8 cellular contexts compared by ENCODE assay signal in genomic region chr20:31738729-31739549, GRCh38. TPM values are rescaled to one million over a fixed set of nuclear protein-coding genes. Genes with fewer than 3 reads are reported as not detected.
DNase-seq lines count a peak whose midpoint lies in the region; ATAC-seq lines count a peak whose summit lies in the region.

A gene with protein sequence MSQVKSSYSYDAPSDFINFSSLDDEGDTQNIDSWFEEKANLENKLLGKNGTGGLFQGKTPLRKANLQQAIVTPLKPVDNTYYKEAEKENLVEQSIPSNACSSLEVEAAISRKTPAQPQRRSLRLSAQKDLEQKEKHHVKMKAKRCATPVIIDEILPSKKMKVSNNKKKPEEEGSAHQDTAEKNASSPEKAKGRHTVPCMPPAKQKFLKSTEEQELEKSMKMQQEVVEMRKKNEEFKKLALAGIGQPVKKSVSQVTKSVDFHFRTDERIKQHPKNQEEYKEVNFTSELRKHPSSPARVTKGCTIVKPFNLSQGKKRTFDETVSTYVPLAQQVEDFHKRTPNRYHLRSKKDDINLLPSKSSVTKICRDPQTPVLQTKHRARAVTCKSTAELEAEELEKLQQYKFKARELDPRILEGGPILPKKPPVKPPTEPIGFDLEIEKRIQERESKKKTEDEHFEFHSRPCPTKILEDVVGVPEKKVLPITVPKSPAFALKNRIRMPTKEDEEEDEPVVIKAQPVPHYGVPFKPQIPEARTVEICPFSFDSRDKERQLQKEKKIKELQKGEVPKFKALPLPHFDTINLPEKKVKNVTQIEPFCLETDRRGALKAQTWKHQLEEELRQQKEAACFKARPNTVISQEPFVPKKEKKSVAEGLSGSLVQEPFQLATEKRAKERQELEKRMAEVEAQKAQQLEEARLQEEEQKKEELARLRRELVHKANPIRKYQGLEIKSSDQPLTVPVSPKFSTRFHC (plus strand): TSS chr20:31739290. CDS start chr20:31757477, 18,187 bp downstream.

- ATAC-seq in GM19351 (IDR thresholded peaks at IDR 0.05; ENCODE audit: unreplicated experiment) = peak; percentile 97
- ATAC-seq in HG03520 (IDR thresholded peaks at IDR 0.05; ENCODE audit: unreplicated experiment) = peak; percentile 97
- ATAC-seq in left lobe of liver = peak; percentile 99

- no peak within 1 kb of the TSS for H3K4me3 Mint-ChIP-seq in activated CD4-positive, alpha-beta T cell treated with anti-CD3 and anti-CD28 coated beads, Interleukin-2, amount 10 ng/mL, durations not matched to agents 24 days and 14 days
- H3K4me3 Mint-ChIP-seq in dendritic cell treated with granulocyte-macrophage colony-stimulating factor and Interleukin-4, amounts not matched to agents 40 ng/mL and 50 ng/mL, for 4 days = peak within 1 kb of the TSS; percentile 59

- peak; percentile 97 for DNase-seq in CD1c-positive myeloid dendritic cell (ENCODE audit: extremely low spot score)
- peak; percentile 99 for DNase-seq in NCI-H526 treated with DMSO at 0.1 percent for 48 hours (lab: John Stamatoyannopoulos, UW)
- peak; percentile 95 for DNase-seq in activated CD4-positive, alpha-beta T cell treated with anti-CD3 and anti-CD28 coated beads, Interleukin-2, amount 10 ng/mL, durations not matched to agents 24 days and 14 days
- DNase-seq in left lobe of liver (ENCODE audit: low spot score) = peak; percentile 96
- DNase-seq in stimulated activated CD4-positive, alpha-beta T cell treated with anti-CD3 and anti-CD28 coated beads, Interleukin-2, amount 100 ng/mL, for 4 hours (ENCODE audit: low read depth) = peak; percentile 83

- H3K9me3 Mint-ChIP-seq in activated CD4-positive, alpha-beta T cell treated with anti-CD3 and anti-CD28 coated beads, Interleukin-2, amount 10 ng/mL, durations not matched to agents 24 days and 14 days = no peaks in the 10 kb centered on the region
- no peaks in the 10 kb centered on the region for H3K9me3 Mint-ChIP-seq in dendritic cell treated with granulocyte-macrophage colony-stimulating factor and Interleukin-4, amounts not matched to agents 40 ng/mL and 50 ng/mL, for 4 days

- peak within 1 kb of the TSS; percentile 48 for H3K27ac Mint-ChIP-seq in activated CD4-positive, alpha-beta T cell treated with anti-CD3 and anti-CD28 coated beads, Interleukin-2, amount 10 ng/mL, durations not matched to agents 24 days and 14 days
- no peak within 1 kb of the TSS for H3K27ac Mint-ChIP-seq in dendritic cell treated with granulocyte-macrophage colony-stimulating factor and Interleukin-4, amounts not matched to agents 40 ng/mL and 50 ng/mL, for 4 days

- peaks cover 4% of the 10 kb centered on the region for H3K4me1 Mint-ChIP-seq in activated CD4-positive, alpha-beta T cell treated with anti-CD3 and anti-CD28 coated beads, Interleukin-2, amount 10 ng/mL, durations not matched to agents 24 days and 14 days
- no peaks in the 10 kb centered on the region for H3K4me1 Mint-ChIP-seq in dendritic cell treated with granulocyte-macrophage colony-stimulating factor and Interleukin-4, amounts not matched to agents 40 ng/mL and 50 ng/mL, for 4 days (ENCODE audit: low read depth)

- intact Hi-C loops in activated CD4-positive, alpha-beta T cell treated with anti-CD3 and anti-CD28 coated beads, Interleukin-2, amount 10 ng/mL, durations not matched to agents 24 days and 14 days (cut with micrococcal nuclease) = loop anchor here (1.0 kb wide), 1 partner anchor 16 kb away; no protein-coding TSS in a partner anchor
- intact Hi-C loops in dendritic cell treated with granulocyte-macrophage colony-stimulating factor and Interleukin-4, amounts not matched to agents 40 ng/mL and 50 ng/mL, for 4 days (cut with micrococcal nuclease) = loop anchor here (2.0 kb wide), 1 partner anchor 16 kb away; the partner anchor contains the start of gene BCL2L1

- H3K27me3 Mint-ChIP-seq in activated CD4-positive, alpha-beta T cell treated with anti-CD3 and anti-CD28 coated beads, Interleukin-2, amount 10 ng/mL, durations not matched to agents 24 days and 14 days = peaks cover 4% of the 10 kb centered on the region
- H3K27me3 Mint-ChIP-seq in dendritic cell treated with granulocyte-macrophage colony-stimulating factor and Interleukin-4, amounts not matched to agents 40 ng/mL and 50 ng/mL, for 4 days = no peaks in the 10 kb centered on the region

- H3K36me3 Mint-ChIP-seq in activated CD4-positive, alpha-beta T cell treated with anti-CD3 and anti-CD28 coated beads, Interleukin-2, amount 10 ng/mL, durations not matched to agents 24 days and 14 days (ENCODE audit: low read depth) = peaks cover 1% of the 10 kb centered on the region
- no peaks in the 10 kb centered on the region for H3K36me3 Mint-ChIP-seq in dendritic cell treated with granulocyte-macrophage colony-stimulating factor and Interleukin-4, amounts not matched to agents 40 ng/mL and 50 ng/mL, for 4 days (ENCODE audit: low read depth)

RNA-seq across cellular contexts. Expression of the gene that starts here (rescaled TPM):
- 60.1 and 61.3 TPM in 2 replicates for total RNA-seq in activated CD4-positive, alpha-beta T cell treated with anti-CD3 and anti-CD28 coated beads, Interleukin-2, amount 10 ng/mL, durations not matched to agents 24 days and 14 days
- total RNA-seq in left lobe of liver = 2.0 TPM

Comparison
In these comparisons a context has a peak if more than half of its experiments do, and no peak if none do; other contexts are left out.
1. Peak in every context shown above with its lines: DNase-seq and ATAC-seq.
2. RNA of the gene that starts here (total RNA-seq): 60.1 to 61.3 TPM in activated CD4-positive, alpha-beta T cell treated with anti-CD3 and anti-CD28 coated beads, Interleukin-2, amount 10 ng/mL, durations not matched to agents 24 days and 14 days; 2.0 TPM in left lobe of liver (single experiment); every median in the first group is over 10 times any median in the second.